ENCODE assay signal across 26 cellular contexts in the genomic region with DNA sequence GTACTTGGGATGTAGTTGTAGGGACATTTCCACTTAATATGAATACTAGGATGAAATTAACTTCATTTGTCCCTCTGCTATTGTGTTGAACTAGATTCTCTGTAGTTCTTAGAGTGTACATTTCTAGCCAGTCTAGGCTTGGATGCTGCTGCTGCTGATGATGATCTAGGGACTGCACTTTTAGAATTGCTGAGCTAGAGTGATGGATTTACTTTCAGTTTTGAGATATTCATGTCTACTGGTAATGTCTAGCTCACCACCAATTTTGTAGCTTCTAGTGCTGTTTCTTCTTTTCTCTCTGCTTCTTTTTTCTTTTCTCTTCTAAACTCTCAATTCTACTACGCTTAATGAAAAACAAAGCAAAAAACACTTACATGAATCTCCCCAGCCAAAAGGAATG. TPM values are rescaled to one million over a fixed set of nuclear protein-coding genes. Genes with fewer than 3 reads are reported as not detected.
A peak's percentile ranks its signal among the peaks of the same experiment; 100 is the strongest.
DNase-seq lines count a peak whose midpoint lies in the region; ATAC-seq, FAIRE-seq and TF ChIP-seq lines count a peak whose summit lies in the region.
"Had no signal": no experiment of that assay in that cellular context is flagged by ENCODE, and none has a peak within 500 bp of the region (broad histone marks: within the 10 kb centered on the region; RNA-seq: fewer than 3 reads in every experiment).

No MANE protein-coding gene starts in this region.

- no peak overlapping the region for H2BK5ac ChIP-seq in mesenchymal stem cell (ENCODE audit: low read depth, low read length, poor library complexity, severe bottlenecking)

- no peaks in the 10 kb centered on the region for H3K79me2 ChIP-seq in K562 (ENCODE audit: control insufficient read depth, insufficient read depth, low read length)

- BruUV-seq in K562 (replicated peaks; lab: Mats Ljungman, UMichigan) = no TSS peak

- no peak overlapping the region for H3K4ac ChIP-seq in mesenchymal stem cell (ENCODE audit: low read depth in 1 of 2, low read length in 2 of 2)

- H3K9me1 ChIP-seq in K562 (ENCODE audit: control insufficient read depth, insufficient read depth, low read length) = no peaks in the 10 kb centered on the region

- H3K27me3 ChIP-seq in K562 (ENCODE audit: control insufficient read depth in 2 of 2, insufficient read depth in 2 of 2, low read length in 2 of 2) (no peaks in the 10 kb centered on the region), lower lobe of right lung (ENCODE audit: low read depth) (no peaks in the 10 kb centered on the region), mesenchymal stem cell (ENCODE audit: control insufficient read depth in 1 of 2, insufficient read depth in 1 of 2, low read length in 2 of 2) (no peaks in the 10 kb centered on the region)
- H3K27me3 ChIP-seq: SJCRH30 had no signal

- H3K4me2 ChIP-seq in K562 (ENCODE audit: insufficient read depth, low read length) = no peak overlapping the region
- no peak overlapping the region for H3K4me2 ChIP-seq in mesenchymal stem cell (ENCODE audit: low read length, poor library complexity, severe bottlenecking)

- no peaks in the 10 kb centered on the region for H4K20me1 ChIP-seq in K562 (replicated peaks; ENCODE audit: control insufficient read depth, insufficient read depth, low read length)

- H2BK15ac ChIP-seq in mesenchymal stem cell (ENCODE audit: low read depth, poor library complexity, severe bottlenecking) = no peak overlapping the region

- no peaks in the 10 kb centered on the region for H3K27me3 Mint-ChIP-seq in type B pancreatic cell
- H3K27me3 Mint-ChIP-seq in mesothelial cell of epicardium (ENCODE audit: low read depth) = no peaks in the 10 kb centered on the region

- intact Hi-C loops in K562 (cut with micrococcal nuclease) (no loop called here), lower lobe of right lung (cut with DNase I) (no loop called here)

- H3K36me3 Mint-ChIP-seq in type B pancreatic cell = peaks cover 4% of the 10 kb centered on the region
- no peaks in the 10 kb centered on the region for H3K36me3 Mint-ChIP-seq in mesothelial cell of epicardium

- H3K4me1 Mint-ChIP-seq in type B pancreatic cell (ENCODE audit: unreplicated experiment) = peaks cover 2% of the 10 kb centered on the region
- peaks cover 19% of the 10 kb centered on the region for H3K4me1 Mint-ChIP-seq in mesothelial cell of epicardium

- H3K23ac ChIP-seq in mesenchymal stem cell (ENCODE audit: low read length in 2 of 2) = no peak overlapping the region

- 100% methylated on average over 1 of the region's 1 CpG for WGBS in K562 (ENCODE audit: insufficient coverage, low coverage, missing lambda C conversion rate)
- 100% methylated on average over 1 of the region's 1 CpG for WGBS in mesenchymal stem cell

- H3K9ac ChIP-seq in K562 (ENCODE audit: insufficient read depth in 1 of 2, low read depth in 2 of 2, low read length in 2 of 2) = no peak overlapping the region
- no peak overlapping the region for H3K9ac ChIP-seq in mesenchymal stem cell (ENCODE audit: low read length)

- no peak overlapping the region for H4K91ac ChIP-seq in mesenchymal stem cell (ENCODE audit: low read length)

- no peak overlapping the region for H3K18ac ChIP-seq in mesenchymal stem cell (ENCODE audit: low read depth in 1 of 2, low read length in 2 of 2)

- no peak overlapping the region for H2BK120ac ChIP-seq in mesenchymal stem cell (ENCODE audit: low read depth, low read length)

- H3K27ac Mint-ChIP-seq in type B pancreatic cell (no peak overlapping the region), mesothelial cell of epicardium (no peak overlapping the region)

- no peak overlapping the region for H2BK12ac ChIP-seq in mesenchymal stem cell (ENCODE audit: low read length in 2 of 2)

- TF ChIP-seq CTCF in K562 (IDR thresholded peaks at IDR 0.05 in 2 of 3, conservative IDR thresholded peaks at IDR 0.05 in 1 of 3; ENCODE audit: insufficient read depth in 2 of 3, low read depth in 1 of 3, low read length in 3 of 3) (no peak), type B pancreatic cell (conservative IDR thresholded peaks at IDR 0.05) (no peak), mesothelial cell of epicardium (IDR thresholded peaks at IDR 0.05; ENCODE audit: unreplicated experiment) (no peak), lower lobe of right lung (IDR thresholded peaks at IDR 0.05) (no peak)

- H3K9me3 Mint-ChIP-seq in type B pancreatic cell (no peaks in the 10 kb centered on the region), mesothelial cell of epicardium (no peaks in the 10 kb centered on the region)

- no peak for TF ChIP-seq EP300 in K562 (IDR thresholded peaks at IDR 0.05; ENCODE audit: low read length)

- TF ChIP-seq POLR2A in K562 (conservative IDR thresholded peaks at IDR 0.05) = no peak

- H3K4me1 ChIP-seq in K562 (replicated peaks in 1 of 2; ENCODE audit: control insufficient read depth in 2 of 2, insufficient read depth in 2 of 2, low read length in 2 of 2) = no peaks in the 10 kb centered on the region
- no peaks in the 10 kb centered on the region for H3K4me1 ChIP-seq in lower lobe of right lung
- H3K4me1 ChIP-seq in mesenchymal stem cell (ENCODE audit: control insufficient read depth, insufficient read depth, low read depth, low read length) = no peaks in the 10 kb centered on the region
- H3K4me1 ChIP-seq: Caco-2 had no signal

- H3K9me3 ChIP-seq in K562 (replicated peaks; ENCODE audit: control insufficient read depth, insufficient read depth, low read depth, low read length) = no peaks in the 10 kb centered on the region
- no peaks in the 10 kb centered on the region for H3K9me3 ChIP-seq in lower lobe of right lung
- no peaks in the 10 kb centered on the region for H3K9me3 ChIP-seq in mesenchymal stem cell (ENCODE audit: control insufficient read depth, low read length)
- H3K9me3 ChIP-seq: Caco-2, SJCRH30 had no signal

- CTCF ChIA-PET in K562 (lab: Yijun Ruan, JAX; ENCODE audit: low intra/inter-chr PET ratio) = no interaction called here

- H3K14ac ChIP-seq in mesenchymal stem cell (ENCODE audit: low read length in 2 of 2) = no peak overlapping the region

- H3K4me3 Mint-ChIP-seq in type B pancreatic cell (no peak overlapping the region), mesothelial cell of epicardium (no peak overlapping the region)

- no peak for TF ChIP-seq RAD21 in K562 (CRISPR knock-in tag; conservative IDR thresholded peaks at IDR 0.05 in 1 of 2, IDR thresholded peaks at IDR 0.05 in 1 of 2)

- H3K36me3 ChIP-seq in K562 (ENCODE audit: control insufficient read depth, insufficient read depth, low read length) (peaks cover 19% of the 10 kb centered on the region; the same call in 2 of the 3 replicates), lower lobe of right lung (peaks cover 10% of the 10 kb centered on the region), mesenchymal stem cell (ENCODE audit: control insufficient read depth in 1 of 2, insufficient read depth in 2 of 2, low read depth in 1 of 2, low read length in 2 of 2) (peaks cover 0 to 8% of the 10 kb centered on the region in 2 experiments)
- H3K36me3 ChIP-seq: SJCRH30 had no signal

- POLR2A ChIA-PET in K562 (lab: Yijun Ruan, JAX) = no interaction called here

- ATAC-seq in GM18498 (IDR thresholded peaks at IDR 0.05; ENCODE audit: unreplicated experiment) (peak; percentile 66), GM19395 (IDR thresholded peaks at IDR 0.05; ENCODE audit: unreplicated experiment) (peak; percentile 76), HG03342 (IDR thresholded peaks at IDR 0.05; ENCODE audit: unreplicated experiment) (peak; percentile 67), K562 (no peak), lower lobe of right lung (no peak)
- ATAC-seq: Panc1 had no signal

- no peak overlapping the region for H4K8ac ChIP-seq in mesenchymal stem cell (ENCODE audit: low read length)

- no peak for FAIRE-seq in K562 (lab: Jason Lieb, UNC)
- FAIRE-seq: frontal cortex, H54 had no signal

- DNase-seq in K562 (ENCODE audit: extremely low read depth in 1 of 4, low spot score in 3 of 4) = no peak
- DNase-seq in type B pancreatic cell (ENCODE audit: extremely low spot score, unreplicated experiment) = no peak
- no peak for DNase-seq in mesothelial cell of epicardium (ENCODE audit: low spot score in 2 of 2, unreplicated experiment in 2 of 2)
- DNase-seq in lower lobe of right lung = no peak
- DNase-seq in mesenchymal stem cell = no peak
- DNase-seq: activated CD4-positive, alpha-beta T cell treated with anti-CD3 and anti-CD28 coated beads, Interleukin-2, amount 50 U/mL, for 1 hour; activated naive CD4-positive, alpha-beta T cell treated with Interleukin-2 at 50 U/mL for 16 hours; activated T-cell treated with anti-CD3 and anti-CD28 coated beads for 4 hours; anterior cingulate cortex; Caco-2; caudate nucleus; hippocampal formation; islet precursor cell; KBM-7; MV-4-11; NCI-H187; NCI-H774; SJCRH30; stimulated activated CD4-positive, alpha-beta T cell treated with anti-CD3 and anti-CD28 coated beads, Interleukin-12 subunit alpha, Interleukin-12 subunit beta, amount 100 ng/mL, for 4 hours had no signal

- in situ Hi-C loops in K562 (cut with MboI) = no loop called here

- no peak overlapping the region for H3K27ac ChIP-seq in K562 (ENCODE audit: extremely low read depth, low read depth, low read length)
- no peak overlapping the region for H3K27ac ChIP-seq in lower lobe of right lung
- H3K27ac ChIP-seq in mesenchymal stem cell (ENCODE audit: low read length, poor library complexity, severe bottlenecking) = no peak overlapping the region
- H3K27ac ChIP-seq: SJCRH30 had no signal

- peaks cover 1% of the 10 kb centered on the region for H3K79me1 ChIP-seq in mesenchymal stem cell (replicated peaks; ENCODE audit: low read length, poor library complexity, severe bottlenecking)

- H2AFZ ChIP-seq in K562 (ENCODE audit: low read depth, low read length) = no peak overlapping the region
- no peak overlapping the region for H2AFZ ChIP-seq in mesenchymal stem cell (ENCODE audit: low read depth, low read length)

- H3K4me3 ChIP-seq in K562 (no peak overlapping the region), lower lobe of right lung (no peak overlapping the region), mesenchymal stem cell (ENCODE audit: insufficient read depth in 1 of 2, low read depth in 1 of 2, low read length in 2 of 2) (no peak overlapping the region)
- H3K4me3 ChIP-seq: lung, SJCRH30 had no signal

- H2AK5ac ChIP-seq in mesenchymal stem cell (ENCODE audit: low read length, severe bottlenecking) = no peak overlapping the region

RNA-seq across cellular contexts. Expression of a gene that starts 49.4 kb away (rescaled TPM):
- 6.0 and 15.2 TPM in 2 replicates for total RNA-seq in K562 (2011; cell fraction: chromatin; rRNA removed; ENCODE audit: low replicate concordance)
- 6.2 and 7.4 TPM in 2 replicates for total RNA-seq in K562 (2011; cell fraction: nucleolus; rRNA removed)
- total RNA-seq in K562 (2011; cell fraction: nucleoplasm; rRNA removed) = 6.9 and 9.1 TPM in 2 replicates
- total RNA-seq in K562 (2014; rRNA removed) = 55.1 and 58.0 TPM in 2 replicates
- 65.2 and 65.9 TPM in 2 replicates for total RNA-seq in K562 (2014; rRNA removed; fragmentation: Illumina TruSeq; extraction: Trizol)
- 62.6 and 65.6 TPM in 2 replicates for total RNA-seq in K562 (2015; rRNA removed; fragmentation: Illumina TruSeq; extraction: Trizol)
- total RNA-seq in K562 (2021) = 46.2 and 47.4 TPM in 2 replicates
- polyA plus RNA-seq in K562 (2011; rRNA removed) = 39.1 and 50.8 TPM in 2 replicates
- 21.8 and 29.5 TPM in 2 replicates for polyA plus RNA-seq in K562 (2011; cell fraction: cytosol; rRNA removed)
- 38.4 and 41.3 TPM in 2 replicates for polyA plus RNA-seq in K562 (2011; cell fraction: nucleus; rRNA removed)
- polyA plus RNA-seq in K562 (2012) = 42.0 and 51.5 TPM in 2 replicates
- polyA plus RNA-seq in K562 (2014; fragmentation: Illumina TruSeq; extraction: Trizol) = 65.4 and 81.8 TPM in 2 replicates
- polyA plus RNA-seq in K562 (2014; fragmentation: Nextera tagmentation; extraction: Ambion mirVana) = 100 to 1,000 TPM in 1 of 2 experiments, 10 to 100 TPM in 1; 95.9 to 143 TPM
- polyA plus RNA-seq in K562 (2014; rRNA removed) = 58.2 and 59.4 TPM in 2 replicates
- polyA minus RNA-seq in K562 (2011; rRNA and poly(A)+ RNA removed) = 56.3 and 62.7 TPM in 2 replicates
- polyA minus RNA-seq in K562 (2011; cell fraction: cytosol; rRNA and poly(A)+ RNA removed) = 17.1 TPM in 2 replicates
- polyA minus RNA-seq in K562 (2011; cell fraction: nucleus; rRNA and poly(A)+ RNA removed) = 9.7 and 14.3 TPM in 2 replicates
- 29.1 and 33.6 TPM in 2 replicates for total RNA-seq in type B pancreatic cell (ENCODE audit: low replicate concordance)
- total RNA-seq in mesothelial cell of epicardium = 36.2 to 39.6 TPM (median 37.1 TPM) in 3 replicates
- total RNA-seq in lower lobe of right lung = 15.1 TPM
- polyA plus RNA-seq in mesenchymal stem cell (2013, experiment 1 of 2) = 26.2 TPM
- 25.5 TPM for polyA plus RNA-seq in mesenchymal stem cell (2013, experiment 2 of 2)

Comparison
In these comparisons a context has a peak if more than half of its experiments do, and no peak if none do; other contexts are left out.
1. ATAC-seq: peak in GM18498 (single experiment), GM19395 (single experiment) and HG03342 (single experiment); none in K562 (single experiment) and lower lobe of right lung (0 of 2).